ENCODE assay signal across 15 cellular contexts in genomic region chr14:71472281-71472960, GRCh38.
DNase-seq lines count a peak whose midpoint lies in the region; ATAC-seq and TF ChIP-seq lines count a peak whose summit lies in the region.
"Had no signal": no experiment of that assay in that cellular context is flagged by ENCODE, and none has a peak within 500 bp of the region (broad histone marks: within the 10 kb centered on the region; RNA-seq: fewer than 3 reads in every experiment).

No MANE protein-coding gene starts in this region.

- H3K27ac Mint-ChIP-seq in T-helper 2 cell treated with Interferon-gamma antibody and Interleukin-4, amounts not matched to agents 5 μg/mL and 100 μg/mL, for 36 hours: peak overlapping the region; percentile 56
- H3K27ac Mint-ChIP-seq: neural progenitor cell had no signal

- peaks cover 19% of the 10 kb centered on the region for H3K36me3 Mint-ChIP-seq in T-helper 2 cell treated with Interferon-gamma antibody and Interleukin-4, amounts not matched to agents 5 μg/mL and 100 μg/mL, for 36 hours (ENCODE audit: low read depth)

- no peak for TF ChIP-seq CTCF in AG09309 (IDR thresholded peaks at IDR 0.05; ENCODE audit: control insufficient read depth, insufficient read depth, low read depth, low read length, missing control alignments)

- peak; percentile 73 for ATAC-seq in GM18517 (IDR thresholded peaks at IDR 0.05; ENCODE audit: unreplicated experiment)
- ATAC-seq in HG02610 (IDR thresholded peaks at IDR 0.05; ENCODE audit: unreplicated experiment): peak; percentile 84
- ATAC-seq in HG03571 (IDR thresholded peaks at IDR 0.05; ENCODE audit: unreplicated experiment): no peak
- no peak for ATAC-seq in HG03196 (IDR thresholded peaks at IDR 0.05; ENCODE audit: unreplicated experiment)
- ATAC-seq: K562 had no signal

- H3K4me1 Mint-ChIP-seq in T-helper 2 cell treated with Interferon-gamma antibody and Interleukin-4, amounts not matched to agents 5 μg/mL and 100 μg/mL, for 36 hours (ENCODE audit: low read depth): peaks cover 46% of the 10 kb centered on the region

- H3K9me3 Mint-ChIP-seq in T-helper 2 cell treated with Interferon-gamma antibody and Interleukin-4, amounts not matched to agents 5 μg/mL and 100 μg/mL, for 36 hours: peaks cover 12% of the 10 kb centered on the region

- no peak overlapping the region for H3K4me3 Mint-ChIP-seq in T-helper 2 cell treated with Interferon-gamma antibody and Interleukin-4, amounts not matched to agents 5 μg/mL and 100 μg/mL, for 36 hours
- H3K4me3 Mint-ChIP-seq: neural progenitor cell had no signal

- no peaks in the 10 kb centered on the region for H3K27me3 Mint-ChIP-seq in T-helper 2 cell treated with Interferon-gamma antibody and Interleukin-4, amounts not matched to agents 5 μg/mL and 100 μg/mL, for 36 hours (ENCODE audit: low read depth)

- DNase-seq in AG09309 (ENCODE audit: low read depth): peak; percentile 67
- DNase-seq in T-helper 2 cell treated with Interferon-gamma antibody and Interleukin-4, amounts not matched to agents 5 μg/mL and 100 μg/mL, for 36 hours (ENCODE audit: low spot score): no peak
- DNase-seq in NCI-H2081 treated with DMSO at 0.1 percent for 48 hours (lab: John Stamatoyannopoulos, UW): no peak
- DNase-seq in NOMO-1 (lab: John Stamatoyannopoulos, UW; ENCODE audit: unreplicated experiment in 2 of 2): no peak
- DNase-seq: activated CD4-positive, alpha-beta T cell treated with anti-CD3 and anti-CD28 coated beads, Interleukin-2, amount 50 U/mL, for 1 hour; esophagus squamous epithelium; kidney; SK-N-SH had no signal

- no peak overlapping the region for H3K4me3 ChIP-seq in AG09309 (ENCODE audit: control insufficient read depth, low read depth, low read length)
- H3K4me3 ChIP-seq: BLaER1 treated with 17β-estradiol and CSF1 and Interleukin-3, amounts not matched to agents 10 nM and 100 nM; esophagus squamous epithelium; K562; neural progenitor cell had no signal

Comparison
In these comparisons a context has a peak if more than half of its experiments do, and no peak if none do; other contexts are left out.
1. ATAC-seq: peak in GM18517 (single experiment) and HG02610 (single experiment); none in HG03571 (single experiment) and HG03196 (single experiment).